18 cellular contexts compared by ENCODE assay signal in the genomic region with DNA sequence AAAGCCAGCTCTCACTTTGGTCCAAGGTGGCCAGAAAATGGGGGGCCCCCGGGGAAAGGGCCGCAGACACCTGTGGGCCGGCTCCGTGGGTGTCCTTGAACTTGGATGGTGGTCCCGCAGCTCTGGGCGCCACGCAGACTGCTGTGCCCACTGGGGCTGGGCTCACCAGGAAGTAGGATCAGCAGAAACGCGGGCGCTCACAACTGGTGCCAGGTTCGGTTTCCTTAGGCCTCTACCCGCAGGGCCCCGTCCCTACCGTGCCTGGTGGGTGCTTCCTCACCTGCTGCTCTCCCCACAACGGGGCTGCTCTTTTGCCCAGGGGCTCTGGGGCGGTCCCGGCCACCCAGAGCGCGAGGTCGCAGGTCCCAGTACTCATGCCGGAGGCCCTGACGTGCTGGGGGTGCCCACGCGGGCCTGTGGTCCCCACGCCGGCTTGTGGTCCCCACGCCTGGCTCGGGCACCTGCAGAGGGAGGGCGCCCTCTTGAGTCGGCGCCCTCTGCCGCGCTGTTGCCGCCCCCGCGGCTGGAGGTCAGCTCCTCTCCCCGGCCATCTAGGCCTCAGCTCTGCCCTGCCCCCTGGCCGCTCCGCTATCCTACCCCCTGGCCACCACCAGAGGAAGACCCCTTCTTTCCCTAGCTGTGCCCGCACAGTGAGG.
A peak's percentile ranks its signal among the peaks of the same experiment; 100 is the strongest.
DNase-seq lines count a peak whose midpoint lies in the region; ATAC-seq and TF ChIP-seq lines count a peak whose summit lies in the region.
"Had no signal": no experiment of that assay in that cellular context is flagged by ENCODE, and none has a peak within 500 bp of the region (broad histone marks: within the 10 kb centered on the region; RNA-seq: fewer than 3 reads in every experiment).

No MANE protein-coding gene starts in this region.

- peaks cover 86% of the 10 kb centered on the region for H3K9me3 Mint-ChIP-seq in endodermal cell
- peaks cover 3% of the 10 kb centered on the region for H3K9me3 Mint-ChIP-seq in stimulated activated memory B cell treated with anti-CD40 and anti-IgM and Interleukin-4, amounts not matched to agents 10 μg/mL and 1 μg/mL and 100 μg/mL, for 72 hours
- peaks cover 4 to 7% of the 10 kb centered on the region in 2 donors for H3K9me3 Mint-ChIP-seq in stimulated activated naive B cell treated with anti-CD40 and anti-IgM and Interleukin-4, amounts not matched to agents 10 μg/mL and 1 μg/mL and 100 μg/mL, for 72 hours
- H3K9me3 Mint-ChIP-seq: CD8-positive, alpha-beta T cell had no signal

- TF ChIP-seq CTCF in endodermal cell (conservative IDR thresholded peaks at IDR 0.05) (no peak), upper lobe of right lung (IDR thresholded peaks at IDR 0.05) (no peak)

- H3K36me3 Mint-ChIP-seq in endodermal cell (ENCODE audit: low read depth), result no peaks in the 10 kb centered on the region
- no peaks in the 10 kb centered on the region for H3K36me3 Mint-ChIP-seq in stimulated activated memory B cell treated with anti-CD40 and anti-IgM and Interleukin-4, amounts not matched to agents 10 μg/mL and 1 μg/mL and 100 μg/mL, for 72 hours
- no peaks in the 10 kb centered on the region for H3K36me3 Mint-ChIP-seq in stimulated activated naive B cell treated with anti-CD40 and anti-IgM and Interleukin-4, amounts not matched to agents 10 μg/mL and 1 μg/mL and 100 μg/mL, for 72 hours
- H3K36me3 Mint-ChIP-seq: CD8-positive, alpha-beta T cell had no signal

- WGBS in right cardiac atrium, result 85% methylated on average over 40 of the region's 40 CpGs
- WGBS in endodermal cell (ENCODE audit: insufficient coverage in 1 of 2, insufficient read length in 1 of 2), 2 experiments, result 94% methylated on average over 26 to 40 of the region's 40 CpGs

- H3K27me3 ChIP-seq in right cardiac atrium (ENCODE audit: control insufficient read depth, insufficient read depth) (no peaks in the 10 kb centered on the region), endodermal cell (ENCODE audit: control insufficient read depth, insufficient read depth, low read length, poor library complexity, severe bottlenecking) (no peaks in the 10 kb centered on the region), upper lobe of right lung (no peaks in the 10 kb centered on the region)
- H3K27me3 ChIP-seq: BLaER1 treated with 17β-estradiol and CSF1 and Interleukin-3, amounts not matched to agents 10 nM and 100 nM had no signal

- intact Hi-C loops in right cardiac atrium (cut with DNase I) (no loop called here), left ventricle myocardium superior (cut with micrococcal nuclease) (no loop called here), upper lobe of right lung (cut with DNase I) (no loop called here)

- H3K27ac Mint-ChIP-seq in endodermal cell, result no peak overlapping the region
- H3K27ac Mint-ChIP-seq in stimulated activated memory B cell treated with anti-CD40 and anti-IgM and Interleukin-4, amounts not matched to agents 10 μg/mL and 1 μg/mL and 100 μg/mL, for 72 hours, result no peak overlapping the region
- no peak overlapping the region for H3K27ac Mint-ChIP-seq in stimulated activated naive B cell treated with anti-CD40 and anti-IgM and Interleukin-4, amounts not matched to agents 10 μg/mL and 1 μg/mL and 100 μg/mL, for 72 hours
- H3K27ac Mint-ChIP-seq: B cell; CD8-positive, alpha-beta T cell had no signal

- H3K27me3 Mint-ChIP-seq in endodermal cell (ENCODE audit: insufficient read depth), result no peaks in the 10 kb centered on the region
- H3K27me3 Mint-ChIP-seq in stimulated activated memory B cell treated with anti-CD40 and anti-IgM and Interleukin-4, amounts not matched to agents 10 μg/mL and 1 μg/mL and 100 μg/mL, for 72 hours, result no peaks in the 10 kb centered on the region
- H3K27me3 Mint-ChIP-seq in stimulated activated naive B cell treated with anti-CD40 and anti-IgM and Interleukin-4, amounts not matched to agents 10 μg/mL and 1 μg/mL and 100 μg/mL, for 72 hours, result no peaks in the 10 kb centered on the region
- H3K27me3 Mint-ChIP-seq: B cell had no signal

- no peak overlapping the region for H3K4me3 ChIP-seq in right cardiac atrium (ENCODE audit: low read length)
- no peak overlapping the region for H3K4me3 ChIP-seq in endodermal cell (ENCODE audit: low read length)
- no peak overlapping the region for H3K4me3 ChIP-seq in upper lobe of right lung
- H3K4me3 ChIP-seq: BLaER1 treated with 17β-estradiol and CSF1 and Interleukin-3, amounts not matched to agents 10 nM and 100 nM; GM12878; GM23248 had no signal

- H3K9me3 ChIP-seq in right cardiac atrium (ENCODE audit: control insufficient read depth, low read length) (no peaks in the 10 kb centered on the region), endodermal cell (ENCODE audit: control insufficient read depth, low read length) (no peaks in the 10 kb centered on the region), upper lobe of right lung (no peaks in the 10 kb centered on the region)

- ATAC-seq in right cardiac atrium (peak; percentile 25 to 42), left ventricle myocardium superior (no peak), upper lobe of right lung (peak; percentile 20)
- peak; percentile 25 for ATAC-seq in stimulated activated memory B cell treated with anti-CD40 and anti-IgM and Interleukin-4, amounts not matched to agents 10 μg/mL and 1 μg/mL and 100 μg/mL, for 72 hours
- ATAC-seq in stimulated activated naive B cell treated with anti-CD40 and anti-IgM and Interleukin-4, amounts not matched to agents 10 μg/mL and 1 μg/mL and 100 μg/mL, for 72 hours (replicated peaks), result no peak
- ATAC-seq: CD8-positive, alpha-beta T cell; GM12878 had no signal

- H3K4me1 ChIP-seq in right cardiac atrium (ENCODE audit: control insufficient read depth, insufficient read depth, low read length) (no peaks in the 10 kb centered on the region), endodermal cell (ENCODE audit: control insufficient read depth, insufficient read depth, low read length) (no peaks in the 10 kb centered on the region), upper lobe of right lung (no peaks in the 10 kb centered on the region)
- H3K4me1 ChIP-seq: BLaER1 treated with 17β-estradiol and CSF1 and Interleukin-3, amounts not matched to agents 10 nM and 100 nM had no signal

- DNase-seq in right cardiac atrium (peak in 1 of 3 donors; percentile 53), left ventricle myocardium superior (no peak), endodermal cell (peak; percentile 44), upper lobe of right lung (no peak), NCI-H2171 (lab: John Stamatoyannopoulos, UW) (no peak), HPDE6-E6E7 (ENCODE audit: extremely low spot score) (no peak)
- no peak for DNase-seq in stimulated activated naive B cell treated with anti-CD40 and anti-IgM and Interleukin-4, amounts not matched to agents 10 μg/mL and 1 μg/mL and 100 μg/mL, for 72 hours
- DNase-seq: 8988T; Calu3; CD8-positive, alpha-beta T cell; DMS79 treated with DMSO at 0.1 percent for 48 hours; GF-D8; GM23248; HCEC 1CT had no signal

- no peak overlapping the region for H3K4me3 Mint-ChIP-seq in endodermal cell
- no peak overlapping the region for H3K4me3 Mint-ChIP-seq in stimulated activated memory B cell treated with anti-CD40 and anti-IgM and Interleukin-4, amounts not matched to agents 10 μg/mL and 1 μg/mL and 100 μg/mL, for 72 hours
- no peak overlapping the region for H3K4me3 Mint-ChIP-seq in stimulated activated naive B cell treated with anti-CD40 and anti-IgM and Interleukin-4, amounts not matched to agents 10 μg/mL and 1 μg/mL and 100 μg/mL, for 72 hours
- H3K4me3 Mint-ChIP-seq: B cell; CD8-positive, alpha-beta T cell had no signal

- H3K36me3 ChIP-seq in endodermal cell (ENCODE audit: control insufficient read depth, insufficient read depth, low read length), result no peaks in the 10 kb centered on the region
- no peaks in the 10 kb centered on the region for H3K36me3 ChIP-seq in upper lobe of right lung
- H3K36me3 ChIP-seq: BLaER1 treated with 17β-estradiol and CSF1 and Interleukin-3, amounts not matched to agents 10 nM and 100 nM had no signal

- H3K27ac ChIP-seq in right cardiac atrium (ENCODE audit: low read length) (no peak overlapping the region), endodermal cell (ENCODE audit: low read depth, low read length) (no peak overlapping the region), upper lobe of right lung (no peak overlapping the region)
- H3K27ac ChIP-seq: BLaER1 treated with 17β-estradiol and CSF1 and Interleukin-3, amounts not matched to agents 10 nM and 100 nM; GM23248 had no signal

- no peak overlapping the region for H3K9ac ChIP-seq in endodermal cell (ENCODE audit: extremely low read depth, low read length, poor library complexity, severe bottlenecking)
- H3K9ac ChIP-seq: BLaER1 treated with 17β-estradiol and CSF1 and Interleukin-3, amounts not matched to agents 10 nM and 100 nM; GM23248 had no signal

- no peaks in the 10 kb centered on the region for H3K4me1 Mint-ChIP-seq in endodermal cell
- no peaks in the 10 kb centered on the region for H3K4me1 Mint-ChIP-seq in stimulated activated memory B cell treated with anti-CD40 and anti-IgM and Interleukin-4, amounts not matched to agents 10 μg/mL and 1 μg/mL and 100 μg/mL, for 72 hours
- H3K4me1 Mint-ChIP-seq in stimulated activated naive B cell treated with anti-CD40 and anti-IgM and Interleukin-4, amounts not matched to agents 10 μg/mL and 1 μg/mL and 100 μg/mL, for 72 hours, result no peaks in the 10 kb centered on the region
- H3K4me1 Mint-ChIP-seq: B cell had no signal

Comparison
In these comparisons a context has a peak if more than half of its experiments do, and no peak if none do; other contexts are left out.
1. ATAC-seq: peak in right cardiac atrium (2 of 2), stimulated activated memory B cell treated with anti-CD40 and anti-IgM and Interleukin-4, amounts not matched to agents 10 μg/mL and 1 μg/mL and 100 μg/mL, for 72 hours (single experiment) and upper lobe of right lung (single experiment); none in left ventricle myocardium superior (single experiment) and stimulated activated naive B cell treated with anti-CD40 and anti-IgM and Interleukin-4, amounts not matched to agents 10 μg/mL and 1 μg/mL and 100 μg/mL, for 72 hours (0 of 2).